12 cellular contexts compared by ENCODE assay signal in the genomic region with DNA sequence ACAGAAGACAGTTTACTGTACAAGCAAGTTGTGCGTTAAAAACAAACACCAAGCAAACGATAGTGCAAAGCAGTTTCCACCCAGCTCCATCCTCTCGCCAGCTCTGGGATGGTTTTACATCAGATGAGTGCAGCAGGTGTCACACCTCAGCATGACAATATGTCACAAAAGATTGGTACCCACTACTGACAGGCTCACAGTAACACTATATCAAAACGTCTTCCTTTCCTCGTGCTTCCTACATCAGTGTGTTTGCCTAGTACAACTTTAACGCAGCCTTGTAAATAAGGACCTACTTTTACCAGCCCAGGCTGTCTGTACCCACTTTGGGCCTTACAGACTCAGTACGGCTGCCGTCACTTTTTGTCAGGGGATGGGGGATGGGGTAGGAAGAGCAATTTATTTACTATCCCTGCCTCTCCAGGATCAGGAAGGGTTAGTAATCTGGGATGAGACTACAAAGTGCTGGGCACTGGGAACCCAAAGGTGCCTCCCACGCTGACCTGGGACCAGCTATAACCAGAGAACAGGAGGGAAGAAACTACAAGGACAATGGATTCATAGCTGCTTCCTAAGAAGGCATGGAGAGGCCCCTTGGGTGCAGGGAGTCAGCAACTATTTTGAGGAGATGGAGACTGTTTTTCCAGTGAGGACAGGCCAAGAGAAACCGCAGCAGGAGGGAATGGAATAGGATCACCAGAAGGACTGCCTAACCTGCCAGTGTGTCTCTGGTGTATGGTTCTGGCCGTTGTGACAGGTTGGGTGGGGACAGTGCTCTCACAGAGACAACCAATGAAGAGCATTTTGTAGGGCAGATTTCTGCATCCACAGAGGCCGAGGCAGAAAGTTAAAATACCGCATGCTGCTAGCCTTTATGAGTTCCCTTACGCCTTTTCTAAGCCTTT. TPM values are rescaled to one million over a fixed set of nuclear protein-coding genes. Genes with fewer than 3 reads are reported as not detected.
DNase-seq lines count a peak whose midpoint lies in the region; ATAC-seq and TF ChIP-seq lines count a peak whose summit lies in the region.
"Had no signal": no experiment of that assay in that cellular context is flagged by ENCODE, and none has a peak within 500 bp of the region (broad histone marks: within the 10 kb centered on the region; RNA-seq: fewer than 3 reads in every experiment).

No MANE protein-coding gene starts in this region.

- no peak overlapping the region for H3K4me3 ChIP-seq in H7 (ENCODE audit: insufficient read depth, low read depth, low read length)
- H3K4me3 ChIP-seq in naive thymus-derived CD4-positive, alpha-beta T cell (ENCODE audit: low read length): no peak overlapping the region
- H3K4me3 ChIP-seq: testis had no signal

- ATAC-seq in naive thymus-derived CD4-positive, alpha-beta T cell: peak; percentile 11

- H3K9me3 Mint-ChIP-seq in naive thymus-derived CD4-positive, alpha-beta T cell: peaks cover 0 to 2% (median 0%) of the 10 kb centered on the region in 11 donors

- TF ChIP-seq CTCF in GM10248 (IDR thresholded peaks at IDR 0.05; ENCODE audit: control extremely low read depth, extremely low read depth, low read depth, missing control alignments): no peak

- H3K9me3 ChIP-seq in naive thymus-derived CD4-positive, alpha-beta T cell (ENCODE audit: control insufficient read depth in 2 of 3, low read length in 3 of 3): no peaks in the 10 kb centered on the region
- H3K9me3 ChIP-seq: testis had no signal

- H3K27me3 ChIP-seq in H7 (ENCODE audit: control insufficient read depth, insufficient read depth, low read length): no peaks in the 10 kb centered on the region
- H3K27me3 ChIP-seq in naive thymus-derived CD4-positive, alpha-beta T cell (ENCODE audit: control insufficient read depth in 2 of 2, insufficient read depth in 2 of 2, low read length in 2 of 2): no peaks in the 10 kb centered on the region
- H3K27me3 ChIP-seq: testis had no signal

- H3K4me1 ChIP-seq in naive thymus-derived CD4-positive, alpha-beta T cell (ENCODE audit: control insufficient read depth in 2 of 2, insufficient read depth in 2 of 2, low read length in 2 of 2): peaks cover 0 to 26% of the 10 kb centered on the region in 2 donors
- H3K4me1 ChIP-seq: testis had no signal

- no peaks in the 10 kb centered on the region for H3K36me3 ChIP-seq in H7 (replicated peaks; ENCODE audit: control insufficient read depth, insufficient read depth, low read length)
- peaks cover 0 to 44% (median 31%) of the 10 kb centered on the region in 3 experiments for H3K36me3 ChIP-seq in naive thymus-derived CD4-positive, alpha-beta T cell (ENCODE audit: control insufficient read depth in 2 of 3, insufficient read depth in 3 of 3, low read length in 3 of 3)

- peak; percentile 41 for DNase-seq in GM10248 (ENCODE audit: extremely low spot score)
- DNase-seq in H7: peak; percentile 30
- peak; percentile 0 for DNase-seq in activated effector memory CD4-positive, alpha-beta T cell treated with Interleukin-2 at 50 U/mL for 16 hours
- DNase-seq in naive thymus-derived CD4-positive, alpha-beta T cell: peak in 1 of 9 donors; percentile 16
- DNase-seq in NCI-H2107 treated with DMSO at 0.1 percent for 48 hours (lab: John Stamatoyannopoulos, UW; ENCODE audit: unreplicated experiment): no peak
- DNase-seq in iPS-NIHi11 (ENCODE audit: low spot score): no peak
- no peak for DNase-seq in NCI-H2081 (lab: John Stamatoyannopoulos, UW)
- DNase-seq in AG08395 (ENCODE audit: low spot score): no peak
- DNase-seq: activated gamma-delta T cell treated with Interleukin-2 at 50 U/mL for 16 hours, Calu3, Kasumi-1, testis had no signal

- peaks cover 0 to 20% (median 10%) of the 10 kb centered on the region in 5 donors for H3K36me3 Mint-ChIP-seq in naive thymus-derived CD4-positive, alpha-beta T cell

- POLR2A ChIA-PET in GM10248 (lab: Yijun Ruan, JAX): interaction anchor here (0.5 kb wide), 2 partner anchors 20 to 976 kb away, joined by 3 to 6 read pairs; partner anchors contain the start of gene PAQR7
- POLR2A ChIA-PET in naive thymus-derived CD4-positive, alpha-beta T cell (lab: Charles Lee): interaction anchor here (1.5 kb wide), 1 partner anchor 14 kb away, joined by 7 read pairs; no protein-coding TSS in a partner anchor

- CTCF ChIA-PET in GM10248 (lab: Yijun Ruan, JAX): interaction anchor here (1.3 to 4.2 kb wide), 5 partner anchors 12 to 51 kb away, joined by 3 to 23 read pairs (median 6); no protein-coding TSS in a partner anchor
- CTCF ChIA-PET in naive thymus-derived CD4-positive, alpha-beta T cell (lab: Charles Lee): interaction anchor here (0.8 to 1.1 kb wide), 2 partner anchors 20 to 137 kb away, joined by 3 to 4 read pairs; no protein-coding TSS in a partner anchor

- H3K27ac Mint-ChIP-seq in naive thymus-derived CD4-positive, alpha-beta T cell: peak overlapping the region; percentile 19 to 90 (median 69)

- intact Hi-C loops in naive thymus-derived CD4-positive, alpha-beta T cell (cut with micrococcal nuclease): loop anchor here in 1 of 2 donors (2.0 kb wide), 1 partner anchor 51 kb away; no protein-coding TSS in a partner anchor

- peaks cover 9 to 40% (median 18%) of the 10 kb centered on the region in 7 donors for H3K4me1 Mint-ChIP-seq in naive thymus-derived CD4-positive, alpha-beta T cell

- no peak overlapping the region for H3K4me3 Mint-ChIP-seq in naive thymus-derived CD4-positive, alpha-beta T cell

- no peaks in the 10 kb centered on the region for H3K27me3 Mint-ChIP-seq in naive thymus-derived CD4-positive, alpha-beta T cell

- no peak overlapping the region for H3K27ac ChIP-seq in naive thymus-derived CD4-positive, alpha-beta T cell (ENCODE audit: low read depth, low read length)
- H3K27ac ChIP-seq: testis had no signal

RNA-seq across cellular contexts. Expression of gene RUNX3, which starts 30.2 kb away (rescaled TPM):
- 1.3 and 3.5 TPM in 2 replicates for total RNA-seq in H7 (2014; rRNA removed; shearing (Covaris generic))
- 100 to 1,000 TPM in 2 of 5 experiments, 10 to 100 TPM in 3; 71.4 to 135 (median 96.9) TPM for total RNA-seq in naive thymus-derived CD4-positive, alpha-beta T cell
- polyA plus RNA-seq in naive thymus-derived CD4-positive, alpha-beta T cell: 10 to 100 TPM; 14.2 to 25.8 TPM

Comparison
In these comparisons a context has a peak if more than half of its experiments do, and no peak if none do; other contexts are left out.
1. DNase-seq: peak in GM10248 (single experiment), H7 (single experiment) and activated effector memory CD4-positive, alpha-beta T cell treated with Interleukin-2 at 50 U/mL for 16 hours (single experiment); none in NCI-H2107 treated with DMSO at 0.1 percent for 48 hours (single experiment), iPS-NIHi11 (single experiment), NCI-H2081 (0 of 2) and AG08395 (single experiment).
2. RNA of gene RUNX3, which starts 30.2 kb away (total RNA-seq): 71.4 to 135 TPM in naive thymus-derived CD4-positive, alpha-beta T cell; 1.3 to 3.5 TPM in H7; every median in the first group is over 10 times any median in the second.